8 cellular contexts compared by ENCODE assay signal in genomic region chr17:48909796-48910195, GRCh38. TPM values are rescaled to one million over a fixed set of nuclear protein-coding genes. Genes with fewer than 3 reads are reported as not detected.
DNase-seq lines count a peak whose midpoint lies in the region; ATAC-seq and TF ChIP-seq lines count a peak whose summit lies in the region.

No MANE protein-coding gene starts in this region.

- no peaks in the 10 kb centered on the region for H3K27me3 ChIP-seq in PC-3 (ENCODE audit: low read length)
- H3K27me3 ChIP-seq in endodermal cell (ENCODE audit: control insufficient read depth, insufficient read depth, low read length, poor library complexity, severe bottlenecking): no peaks in the 10 kb centered on the region
- no peaks in the 10 kb centered on the region for H3K27me3 ChIP-seq in parathyroid adenoma (ENCODE audit: control insufficient read depth, insufficient read depth, low read length)

- peak overlapping the region; percentile 92 for H3K4me3 Mint-ChIP-seq in endodermal cell

- peak overlapping the region; percentile 85 for H3K4me3 ChIP-seq in PC-3 (ENCODE audit: low read length)
- H3K4me3 ChIP-seq in endodermal cell (ENCODE audit: low read length): peak overlapping the region; percentile 98
- peak overlapping the region; percentile 9 for H3K4me3 ChIP-seq in parathyroid adenoma (ENCODE audit: low read depth, low read length)

- peak overlapping the region; percentile 27 for H3K27ac Mint-ChIP-seq in endodermal cell

- peaks cover 37% of the 10 kb centered on the region for H3K4me1 ChIP-seq in PC-3 (ENCODE audit: insufficient read depth, low read length)
- H3K4me1 ChIP-seq in endodermal cell (ENCODE audit: control insufficient read depth, insufficient read depth, low read length): no peaks in the 10 kb centered on the region
- peaks cover 9% of the 10 kb centered on the region for H3K4me1 ChIP-seq in parathyroid adenoma

- H3K79me2 ChIP-seq in PC-3 (ENCODE audit: low read length) (peaks cover 71% of the 10 kb centered on the region), parathyroid adenoma (peaks cover 10% of the 10 kb centered on the region)

- ATAC-seq in PC-3: no peak
- no peak for ATAC-seq in GM19455 (IDR thresholded peaks at IDR 0.05; ENCODE audit: unreplicated experiment)
- ATAC-seq in HG03108 (IDR thresholded peaks at IDR 0.05; ENCODE audit: unreplicated experiment): no peak
- no peak for ATAC-seq in GM21786 (IDR thresholded peaks at IDR 0.05; ENCODE audit: unreplicated experiment)

- no peaks in the 10 kb centered on the region for H3K27me3 Mint-ChIP-seq in endodermal cell (ENCODE audit: insufficient read depth)

- TF ChIP-seq CTCF in PC-3 (conservative IDR thresholded peaks at IDR 0.05; ENCODE audit: low read depth, low read length) (no peak), endodermal cell (conservative IDR thresholded peaks at IDR 0.05) (no peak), parathyroid adenoma (IDR thresholded peaks at IDR 0.05) (no peak)

- no peaks in the 10 kb centered on the region for H3K9me3 ChIP-seq in PC-3 (ENCODE audit: low read length)
- H3K9me3 ChIP-seq in endodermal cell (ENCODE audit: control insufficient read depth, low read length): no peaks in the 10 kb centered on the region
- no peaks in the 10 kb centered on the region for H3K9me3 ChIP-seq in parathyroid adenoma (ENCODE audit: control insufficient read depth, low read length)

- H3F3A ChIP-seq in PC-3 (ENCODE audit: low read length, unreplicated experiment): no peaks in the 10 kb centered on the region

- peaks cover 26% of the 10 kb centered on the region for H3K4me1 Mint-ChIP-seq in endodermal cell

- intact Hi-C loops in PC-3 (cut with micrococcal nuclease): no loop called here

- H2AFZ ChIP-seq in PC-3 (ENCODE audit: low read length): no peak overlapping the region
- no peak overlapping the region for H2AFZ ChIP-seq in parathyroid adenoma

- peaks cover 42% of the 10 kb centered on the region for H3K36me3 ChIP-seq in PC-3 (ENCODE audit: low read depth, low read length)
- peaks cover 46% of the 10 kb centered on the region for H3K36me3 ChIP-seq in endodermal cell (ENCODE audit: control insufficient read depth, insufficient read depth, low read length)
- no peaks in the 10 kb centered on the region for H3K36me3 ChIP-seq in parathyroid adenoma (ENCODE audit: control insufficient read depth, insufficient read depth, low read length)

- H3K27ac ChIP-seq in PC-3 (ENCODE audit: low read length): no peak overlapping the region
- no peak overlapping the region for H3K27ac ChIP-seq in endodermal cell (ENCODE audit: low read depth, low read length)
- no peak overlapping the region for H3K27ac ChIP-seq in parathyroid adenoma

- H3K4me2 ChIP-seq in PC-3 (ENCODE audit: low read length) (peak overlapping the region; percentile 89), parathyroid adenoma (ENCODE audit: low read length) (peak overlapping the region; percentile 70)

- no peaks in the 10 kb centered on the region for H3K9me2 ChIP-seq in PC-3 (replicated peaks; ENCODE audit: low read length)

- H3K36me3 Mint-ChIP-seq in endodermal cell (ENCODE audit: low read depth): peaks cover 35% of the 10 kb centered on the region

- CTCF ChIA-PET in PC-3 (lab: Charles Lee): no interaction called here

- peak; percentile 29 for DNase-seq in EL
- no peak for DNase-seq in PC-3
- DNase-seq in endodermal cell: no peak
- no peak for DNase-seq in NCI-H524 treated with DMSO at 0.1 percent for 48 hours (lab: John Stamatoyannopoulos, UW)

- H3K9ac ChIP-seq in PC-3 (ENCODE audit: low read length) (peak overlapping the region; percentile 94), endodermal cell (ENCODE audit: extremely low read depth, low read length, poor library complexity, severe bottlenecking) (peak overlapping the region; percentile 89), parathyroid adenoma (no peak overlapping the region)

- peaks cover 46% of the 10 kb centered on the region for H4K20me1 ChIP-seq in PC-3 (ENCODE audit: low read length)

- WGBS in endodermal cell (ENCODE audit: insufficient coverage in 1 of 2, insufficient read length in 1 of 2), 2 experiments: 66 to 100% methylated on average over 1 to 4 of the region's 4 CpGs

- no peaks in the 10 kb centered on the region for H3K9me3 Mint-ChIP-seq in endodermal cell

- POLR2A ChIA-PET in PC-3 (lab: Charles Lee; ENCODE audit: unreplicated experiment): no interaction called here

- TSS peak; percentile 35 for BruUV-seq in PC-3 (replicated peaks; lab: Mats Ljungman, UMichigan)

RNA-seq across cellular contexts. Expression of gene UBE2Z, which starts 1.6 kb away (rescaled TPM):
- 131 and 144 TPM in 2 replicates for total RNA-seq in PC-3 (2014; rRNA removed)
- 10 to 100 TPM; 90.2 to 99.0 TPM for total RNA-seq in endodermal cell
- 52.5 TPM for polyA plus RNA-seq in endodermal cell (2013, experiment 1 of 2)
- 46.2 TPM for polyA plus RNA-seq in endodermal cell (2013, experiment 2 of 2)

RNA-seq across cellular contexts. Expression of gene ATP5MC1, which starts 17.2 kb away (rescaled TPM):
- total RNA-seq in PC-3 (2014; rRNA removed): 192 and 265 TPM in 2 replicates
- total RNA-seq in endodermal cell: 10 to 100 TPM; 52.9 to 59.8 TPM
- polyA plus RNA-seq in endodermal cell (2013, experiment 1 of 2): 91.4 TPM
- 91.8 TPM for polyA plus RNA-seq in endodermal cell (2013, experiment 2 of 2)

RNA-seq across cellular contexts. Expression of gene SNF8, which starts 34.8 kb away (rescaled TPM):
- total RNA-seq in PC-3 (2014; rRNA removed): 278 TPM in 2 replicates
- 100 to 1,000 TPM; 152 to 175 TPM for total RNA-seq in endodermal cell
- 107 TPM for polyA plus RNA-seq in endodermal cell (2013, experiment 1 of 2)
- polyA plus RNA-seq in endodermal cell (2013, experiment 2 of 2): 101 TPM

RNA-seq across cellular contexts. Expression of gene GIP, which starts 58.6 kb away (rescaled TPM):
- total RNA-seq in PC-3 (2014; rRNA removed) (not detected in 2 replicates), endodermal cell (1 to 10 TPM in 1 of 2 donors, not detected in 1; 1.1 TPM)
- polyA plus RNA-seq in endodermal cell (2013, experiment 1 of 2): not detected
- polyA plus RNA-seq in endodermal cell (2013, experiment 2 of 2): 0.87 TPM

Comparison
In these comparisons a context has a peak if more than half of its experiments do, and no peak if none do; other contexts are left out.
1. H3K4me3 ChIP-seq: peak in every context shown above with its lines; median percentile 98 in endodermal cell; 85 in PC-3; 9 in parathyroid adenoma.